8 cellular contexts compared by ENCODE assay signal in the genomic region with DNA sequence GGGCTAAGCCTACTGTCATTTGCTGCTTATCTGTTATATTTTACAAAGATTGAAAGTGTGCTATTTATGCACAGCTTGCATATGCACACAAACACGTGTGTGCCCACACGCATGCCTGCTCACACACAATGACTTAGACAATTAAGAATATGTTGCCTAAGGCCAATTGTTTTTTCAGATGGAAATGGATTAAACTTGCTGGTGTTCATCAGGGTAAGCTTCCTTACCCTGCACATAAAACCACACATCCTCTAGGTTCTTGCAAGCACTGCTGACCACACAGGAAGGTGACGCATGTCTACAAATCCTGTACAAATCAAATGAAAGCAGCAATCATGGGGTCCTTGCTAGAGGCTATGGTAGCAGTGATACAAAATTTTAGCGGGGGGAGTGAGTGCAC. TPM values are rescaled to one million over a fixed set of nuclear protein-coding genes. Genes with fewer than 3 reads are reported as not detected.
DNase-seq lines count a peak whose midpoint lies in the region; ATAC-seq and TF ChIP-seq lines count a peak whose summit lies in the region.

No MANE protein-coding gene starts in this region.

- H3K27me3 ChIP-seq in HAP-1 (ENCODE audit: low read depth) (no peaks in the 10 kb centered on the region), MG63 (no peaks in the 10 kb centered on the region), GM23248 (replicated peaks; ENCODE audit: insufficient read depth) (peaks cover 21% of the 10 kb centered on the region)

- H3K4me1 Mint-ChIP-seq in T-helper 1 cell treated with Interleukin-12 subunit alpha and Interleukin-12 subunit beta and Interleukin-4 antibody, amounts not matched to agents 30 μg/mL and 1 μg/mL, for 36 hours (ENCODE audit: low read depth): peaks cover 51% of the 10 kb centered on the region

- H3K4me1 ChIP-seq in HAP-1 (peaks cover 10% of the 10 kb centered on the region; the same call in 1 of the 2 replicates), GM23248 (ENCODE audit: insufficient read depth) (no peaks in the 10 kb centered on the region)

- TF ChIP-seq CTCF in astrocyte of the spinal cord (IDR thresholded peaks at IDR 0.05; ENCODE audit: low read depth, low read length): no peak

- H3K27ac Mint-ChIP-seq in T-helper 1 cell treated with Interleukin-12 subunit alpha and Interleukin-12 subunit beta and Interleukin-4 antibody, amounts not matched to agents 30 μg/mL and 1 μg/mL, for 36 hours: peak overlapping the region; percentile 74

- H3K9me2 ChIP-seq in GM23248 (ENCODE audit: insufficient read depth): no peaks in the 10 kb centered on the region

- H3K9me3 Mint-ChIP-seq in T-helper 1 cell treated with Interleukin-12 subunit alpha and Interleukin-12 subunit beta and Interleukin-4 antibody, amounts not matched to agents 30 μg/mL and 1 μg/mL, for 36 hours: no peaks in the 10 kb centered on the region

- no peak overlapping the region for H3K4me3 ChIP-seq in HAP-1
- no peak overlapping the region for H3K4me3 ChIP-seq in astrocyte of the spinal cord (ENCODE audit: low read depth, low read length)
- H3K4me3 ChIP-seq in MG63: no peak overlapping the region
- no peak overlapping the region for H3K4me3 ChIP-seq in GM23248

- H4K20me1 ChIP-seq in GM23248 (ENCODE audit: insufficient read depth): no peaks in the 10 kb centered on the region

- H3K4me3 Mint-ChIP-seq in T-helper 1 cell treated with Interleukin-12 subunit alpha and Interleukin-12 subunit beta and Interleukin-4 antibody, amounts not matched to agents 30 μg/mL and 1 μg/mL, for 36 hours: peak overlapping the region; percentile 30

- in situ Hi-C loops in HAP-1 (cut with MboI; ENCODE audit: low sequenced_read_pairs) (no loop called here), astrocyte of the spinal cord (cut with HindIII; ENCODE audit: low sequenced_read_pairs) (no loop called here), GM23248 (cut with MboI) (no loop called here)

- H3K4me2 ChIP-seq in GM23248 (ENCODE audit: unreplicated experiment): no peak overlapping the region

- H2AFZ ChIP-seq in GM23248: no peak overlapping the region

- no peak overlapping the region for H3K27ac ChIP-seq in GM23248

- no peaks in the 10 kb centered on the region for H3K9me3 ChIP-seq in HAP-1
- no peaks in the 10 kb centered on the region for H3K9me3 ChIP-seq in MG63
- H3K9me3 ChIP-seq in GM23248 (ENCODE audit: low read depth): no peaks in the 10 kb centered on the region

- WGBS in GM23248 (ENCODE audit: low coverage in 1 of 2, low lambda C conversion rate in 2 of 2, missing lambda C conversion rate in 2 of 2), 2 experiments: 80 to 82% methylated on average over 4 of the region's 4 CpGs

- no peak for ATAC-seq in GM19463 (IDR thresholded peaks at IDR 0.05; ENCODE audit: unreplicated experiment)
- no peak for ATAC-seq in GM18868 (IDR thresholded peaks at IDR 0.05; ENCODE audit: unreplicated experiment)

- H3K36me3 ChIP-seq in HAP-1 (replicated peaks) (no peaks in the 10 kb centered on the region), MG63 (no peaks in the 10 kb centered on the region), GM23248 (ENCODE audit: low read depth) (no peaks in the 10 kb centered on the region)

- H3K27me3 Mint-ChIP-seq in T-helper 1 cell treated with Interleukin-12 subunit alpha and Interleukin-12 subunit beta and Interleukin-4 antibody, amounts not matched to agents 30 μg/mL and 1 μg/mL, for 36 hours (ENCODE audit: low read depth): no peaks in the 10 kb centered on the region

- H3K36me3 Mint-ChIP-seq in T-helper 1 cell treated with Interleukin-12 subunit alpha and Interleukin-12 subunit beta and Interleukin-4 antibody, amounts not matched to agents 30 μg/mL and 1 μg/mL, for 36 hours (ENCODE audit: low read depth): peaks cover 22% of the 10 kb centered on the region

- peak; percentile 46 to 71 for DNase-seq in HAP-1 (ENCODE audit: low spot score in 2 of 2)
- DNase-seq in astrocyte of the spinal cord (ENCODE audit: low read depth, low spot score): peak; percentile 90
- peak; percentile 16 for DNase-seq in stimulated activated CD8-positive, alpha-beta memory T cell treated with anti-CD3 and anti-CD28 coated beads, Interleukin-15, amount 100 ng/mL, for 1 hour (ENCODE audit: low read depth)
- DNase-seq in MG63: no peak
- DNase-seq in GM23248: no peak

- H3K9ac ChIP-seq in GM23248: no peak overlapping the region

- H3K79me2 ChIP-seq in GM23248 (ENCODE audit: insufficient read depth): no peaks in the 10 kb centered on the region

- H3F3A ChIP-seq in GM23248 (ENCODE audit: insufficient read depth): no peaks in the 10 kb centered on the region

RNA-seq across cellular contexts. Expression of a gene that starts 58.4 kb away (rescaled TPM):
- total RNA-seq in MG63 (2014; rRNA removed; shearing (Covaris generic); ENCODE audit: low replicate concordance): not detected in 2 replicates
- not detected in 2 replicates for total RNA-seq in GM23248 (2014; rRNA removed; shearing (Covaris generic))
- polyA plus RNA-seq in GM23248 (2016; fragmentation: Nextera tagmentation; extraction: Ambion mirVana): not detected in 2 replicates

Comparison
In these comparisons a context has a peak if more than half of its experiments do, and no peak if none do; other contexts are left out.
1. DNase-seq: peak in HAP-1 (2 of 2), astrocyte of the spinal cord (single experiment) and stimulated activated CD8-positive, alpha-beta memory T cell treated with anti-CD3 and anti-CD28 coated beads, Interleukin-15, amount 100 ng/mL, for 1 hour (single experiment); none in MG63 (single experiment) and GM23248 (single experiment).